14 cellular contexts compared by ENCODE assay signal in genomic region chr7:47479821-47480575, GRCh38.
DNase-seq lines count a peak whose midpoint lies in the region; ATAC-seq and TF ChIP-seq lines count a peak whose summit lies in the region.
"Had no signal": no experiment of that assay in that cellular context is flagged by ENCODE, and none has a peak within 500 bp of the region (broad histone marks: within the 10 kb centered on the region; RNA-seq: fewer than 3 reads in every experiment).

No MANE protein-coding gene starts in this region.

- H3K4me2 ChIP-seq in mesenchymal stem cell (ENCODE audit: low read length, poor library complexity, severe bottlenecking) = no peak overlapping the region

- H3K36me3 ChIP-seq in Peyer's patch (no peaks in the 10 kb centered on the region), mesenchymal stem cell (ENCODE audit: control insufficient read depth in 1 of 2, insufficient read depth in 2 of 2, low read depth in 1 of 2, low read length in 2 of 2) (peaks cover 0 to 42% of the 10 kb centered on the region in 2 experiments), transverse colon (no peaks in the 10 kb centered on the region), A673 (ENCODE audit: insufficient read depth, low read length, poor library complexity, severe bottlenecking) (no peaks in the 10 kb centered on the region)
- H3K36me3 ChIP-seq: vagina had no signal

- no peak overlapping the region for H2AFZ ChIP-seq in mesenchymal stem cell (ENCODE audit: low read depth, low read length)

- H3K23ac ChIP-seq in mesenchymal stem cell (ENCODE audit: low read length in 2 of 2) = peak overlapping the region in 1 of 2 experiments; percentile 18

- peak overlapping the region; percentile 14 for H4K91ac ChIP-seq in mesenchymal stem cell (ENCODE audit: low read length)

- no peak for TF ChIP-seq EP300 in transverse colon (IDR thresholded peaks at IDR 0.05; ENCODE audit: low read depth)

- H3K27me3 ChIP-seq in Peyer's patch (no peaks in the 10 kb centered on the region), mesenchymal stem cell (ENCODE audit: control insufficient read depth in 1 of 2, insufficient read depth in 1 of 2, low read length in 2 of 2) (peaks cover 0 to 6% of the 10 kb centered on the region in 2 experiments), transverse colon (no peaks in the 10 kb centered on the region), A673 (replicated peaks; ENCODE audit: insufficient read depth, low read depth, low read length, poor library complexity) (no peaks in the 10 kb centered on the region)
- H3K27me3 ChIP-seq: vagina had no signal

- BruUV-seq in A673 (replicated peaks; lab: Mats Ljungman, UMichigan) = no TSS peak

- no peak for TF ChIP-seq POLR2A in Peyer's patch (IDR thresholded peaks at IDR 0.05)
- no peak for TF ChIP-seq POLR2A in transverse colon (IDR thresholded peaks at IDR 0.05)

- H3K4me1 ChIP-seq in Peyer's patch (peaks cover 12 to 78% (median 27%) of the 10 kb centered on the region in 4 donors), mesenchymal stem cell (ENCODE audit: control insufficient read depth, insufficient read depth, low read depth, low read length) (peaks cover 59% of the 10 kb centered on the region), transverse colon (peaks cover 39 to 69% (median 62%) of the 10 kb centered on the region in 4 donors), A673 (ENCODE audit: insufficient read depth, low read length, poor library complexity, severe bottlenecking) (no peaks in the 10 kb centered on the region)

- peak overlapping the region in 1 of 2 experiments; percentile 44 for H3K14ac ChIP-seq in mesenchymal stem cell (ENCODE audit: low read length in 2 of 2)

- peak overlapping the region in 1 of 4 donors; percentile 18 for H3K4me3 ChIP-seq in Peyer's patch
- H3K4me3 ChIP-seq in mesenchymal stem cell (ENCODE audit: insufficient read depth in 1 of 2, low read depth in 1 of 2, low read length in 2 of 2) = no peak overlapping the region
- no peak overlapping the region for H3K4me3 ChIP-seq in transverse colon
- H3K4me3 ChIP-seq in A673 (ENCODE audit: low read depth, low read length, poor library complexity, severe bottlenecking) = no peak overlapping the region
- H3K4me3 ChIP-seq: vagina had no signal

- peak overlapping the region in 1 of 2 experiments; percentile 62 for H3K4ac ChIP-seq in mesenchymal stem cell (ENCODE audit: low read depth in 1 of 2, low read length in 2 of 2)

- WGBS in mesenchymal stem cell = 95% methylated on average over 12 of the region's 12 CpGs
- 71 to 100% methylated on average over 1 to 12 of the region's 12 CpGs for WGBS in transverse colon (ENCODE audit: low coverage in 1 of 2), 2 donors

- TF ChIP-seq CTCF in Peyer's patch (IDR thresholded peaks at IDR 0.05) (no peak), transverse colon (IDR thresholded peaks at IDR 0.05) (no peak), A673 (conservative IDR thresholded peaks at IDR 0.05; ENCODE audit: low read depth, low read length) (no peak)

- H2BK15ac ChIP-seq in mesenchymal stem cell (ENCODE audit: low read depth, poor library complexity, severe bottlenecking) = peak overlapping the region; percentile 15

- peak overlapping the region in 1 of 2 experiments; percentile 98 for H2BK12ac ChIP-seq in mesenchymal stem cell (ENCODE audit: low read length in 2 of 2)

- ATAC-seq in left cardiac atrium (no peak), Right ventricle myocardium inferior (no peak), sciatic nerve (no peak)
- ATAC-seq: left lobe of liver had no signal

- H4K8ac ChIP-seq in mesenchymal stem cell (ENCODE audit: low read length) = peak overlapping the region; percentile 8

- DNase-seq in left cardiac atrium (peak; percentile 12), Right ventricle myocardium inferior (ENCODE audit: missing footprints) (no peak), Peyer's patch (peak in 2 of 3 donors; percentile 68 to 69), mesenchymal stem cell (no peak), transverse colon (peak; percentile 48), sciatic nerve (ENCODE audit: low spot score) (no peak), A673 (ENCODE audit: low spot score) (no peak)
- DNase-seq in stimulated activated CD4-positive, alpha-beta T cell treated with anti-CD3 and anti-CD28 coated beads, Interleukin-4, amount 100 ng/mL, for 1 hour = no peak
- DNase-seq: amygdala; effector memory CD4-positive, alpha-beta T cell; GDM1; NCI-H1105 had no signal

- peak overlapping the region; percentile 63 to 81 for H3K18ac ChIP-seq in mesenchymal stem cell (ENCODE audit: low read depth in 1 of 2, low read length in 2 of 2)

- in situ Hi-C loops in transverse colon (cut with MboI; ENCODE audit: low pct_ligation_motif_present in 1 of 4, low pct_unique_long_range_greater_than_20kb in 1 of 4, low sequenced_read_pairs in 3 of 4) = no loop called here

- H3K27ac ChIP-seq in Peyer's patch (peak overlapping the region in 3 of 4 donors; percentile 68 to 74 (median 74)), mesenchymal stem cell (ENCODE audit: low read length, poor library complexity, severe bottlenecking) (no peak overlapping the region), transverse colon (peak overlapping the region; percentile 49 to 65 (median 62)), A673 (ENCODE audit: low read depth, low read length, poor library complexity, severe bottlenecking) (no peak overlapping the region)
- H3K27ac ChIP-seq: vagina had no signal

- peaks cover 57% of the 10 kb centered on the region for H3K79me1 ChIP-seq in mesenchymal stem cell (replicated peaks; ENCODE audit: low read length, poor library complexity, severe bottlenecking)

- intact Hi-C loops in left cardiac atrium (cut with DNase I) (no loop called here), Right ventricle myocardium inferior (cut with DNase I) (no loop called here), transverse colon (cut with DNase I; ENCODE audit: low total_unique reads) (no loop called here), sciatic nerve (cut with DNase I) (no loop called here), A673 (cut with micrococcal nuclease; ENCODE audit: unreplicated experiment) (no loop called here)

- H2BK5ac ChIP-seq in mesenchymal stem cell (ENCODE audit: low read depth, low read length, poor library complexity, severe bottlenecking) = no peak overlapping the region

- no peak overlapping the region for H2AK5ac ChIP-seq in mesenchymal stem cell (ENCODE audit: low read length, severe bottlenecking)

- H3K9ac ChIP-seq in mesenchymal stem cell (ENCODE audit: low read length) = no peak overlapping the region

- no peak overlapping the region for H2BK120ac ChIP-seq in mesenchymal stem cell (ENCODE audit: low read depth, low read length)

- H3K9me3 ChIP-seq in Peyer's patch (no peaks in the 10 kb centered on the region), mesenchymal stem cell (ENCODE audit: control insufficient read depth, low read length) (no peaks in the 10 kb centered on the region), transverse colon (no peaks in the 10 kb centered on the region), A673 (ENCODE audit: low read depth, low read length, poor library complexity, severe bottlenecking) (no peaks in the 10 kb centered on the region)
- H3K9me3 ChIP-seq: vagina had no signal

- CTCF ChIA-PET in A673 (lab: Charles Lee) = no interaction called here

- POLR2A ChIA-PET in A673 (lab: Charles Lee; ENCODE audit: low non-redundant PET) = no interaction called here

Comparison
In these comparisons a context has a peak if more than half of its experiments do, and no peak if none do; other contexts are left out.
1. DNase-seq: peak in left cardiac atrium (single experiment), Peyer's patch (2 of 3) and transverse colon (single experiment); none in Right ventricle myocardium inferior (single experiment), mesenchymal stem cell (single experiment), stimulated activated CD4-positive, alpha-beta T cell treated with anti-CD3 and anti-CD28 coated beads, Interleukin-4, amount 100 ng/mL, for 1 hour (single experiment), sciatic nerve (single experiment) and A673 (single experiment).
2. H3K27ac ChIP-seq: peak in Peyer's patch (3 of 4) and transverse colon (4 of 4); none in mesenchymal stem cell (single experiment) and A673 (single experiment).